8 cellular contexts compared by ENCODE assay signal in the genomic region with DNA sequence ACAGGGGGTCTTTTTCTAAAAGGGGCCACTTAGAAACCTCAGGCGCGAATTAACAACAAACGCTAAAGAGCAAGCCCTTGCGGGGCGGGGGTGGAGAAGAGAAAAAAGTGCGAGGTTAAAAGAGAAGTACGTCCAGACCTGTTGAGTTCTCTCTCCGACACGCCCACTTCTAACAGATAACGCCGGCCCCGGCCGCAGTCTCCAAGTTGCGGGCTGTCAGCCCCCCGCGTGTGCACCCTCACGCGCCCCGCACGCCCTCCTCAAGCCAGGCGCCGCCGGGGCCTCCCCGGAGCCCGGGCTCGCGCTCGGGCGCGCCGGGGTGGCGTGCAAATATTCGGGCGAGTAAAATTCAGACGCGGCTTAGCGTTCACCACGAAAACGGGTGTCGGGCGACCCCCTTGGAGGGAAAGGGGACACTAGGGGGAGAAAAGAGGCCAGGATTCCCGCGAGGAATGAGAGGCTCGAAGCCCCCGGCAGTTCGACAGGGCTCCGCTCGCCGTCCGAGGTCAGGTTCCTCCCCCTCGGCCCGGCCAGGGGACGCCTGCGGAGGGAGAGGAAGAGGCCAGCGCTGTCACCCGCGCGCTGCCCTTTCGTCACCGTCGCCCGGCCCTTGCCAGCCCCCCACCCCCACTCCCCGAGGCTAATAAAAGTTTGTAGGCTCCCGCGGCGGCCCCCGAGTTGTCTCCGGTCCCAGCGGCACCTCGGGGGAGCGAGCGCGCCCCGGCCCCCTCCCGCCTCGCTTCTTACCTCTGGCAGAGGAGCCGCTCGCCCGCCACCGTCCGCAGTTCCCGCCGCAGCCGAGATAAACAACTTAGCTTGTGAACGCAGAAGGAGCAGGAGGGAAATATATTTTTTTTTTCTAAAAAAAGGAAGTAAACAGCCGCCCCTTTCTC. TPM values are rescaled to one million over a fixed set of nuclear protein-coding genes. Genes with fewer than 3 reads are reported as not detected.
A peak's percentile ranks its signal among the peaks of the same experiment; 100 is the strongest.
DNase-seq lines count a peak whose midpoint lies in the region; ATAC-seq and TF ChIP-seq lines count a peak whose summit lies in the region.

No MANE protein-coding gene starts in this region.

- no peaks in the 10 kb centered on the region for H3K9me3 Mint-ChIP-seq in CD8-positive, alpha-beta memory T cell

- no peaks in the 10 kb centered on the region for H3K27me3 ChIP-seq in CD8-positive, alpha-beta memory T cell (ENCODE audit: insufficient read depth, low read length, poor library complexity, severe bottlenecking)
- no peaks in the 10 kb centered on the region for H3K27me3 ChIP-seq in HL-60 (ENCODE audit: insufficient read depth, poor library complexity, severe bottlenecking)
- H3K27me3 ChIP-seq in heart left ventricle, result no peaks in the 10 kb centered on the region
- H3K27me3 ChIP-seq in ovary, result no peaks in the 10 kb centered on the region

- 0 to 1% (median 0%) methylated on average over 70 to 86 of the region's 86 CpGs for WGBS in heart left ventricle, 4 donors
- 1% methylated on average over 69 to 86 of the region's 86 CpGs for WGBS in ovary, 3 donors
- WGBS in urinary bladder, result 2% methylated on average over 86 of the region's 86 CpGs

- peak overlapping the region; percentile 82 for H3K27ac ChIP-seq in CD8-positive, alpha-beta memory T cell (ENCODE audit: low read depth, low read length)
- H3K27ac ChIP-seq in HL-60 (replicated peaks) (peak overlapping the region; percentile 84), heart left ventricle (peak overlapping the region; percentile 95 to 100 (median 99)), ovary (peak overlapping the region; percentile 79 to 90), urinary bladder (ENCODE audit: low read depth) (peak overlapping the region; percentile 92)

- H3K4me1 Mint-ChIP-seq in CD8-positive, alpha-beta memory T cell, result peaks cover 49 to 57% (median 52%) of the 10 kb centered on the region in 3 donors

- no peak for TF ChIP-seq POLR2A in heart left ventricle (IDR thresholded peaks at IDR 0.05)
- no peak for TF ChIP-seq POLR2A in ovary (IDR thresholded peaks at IDR 0.05)

- H3K36me3 Mint-ChIP-seq in CD8-positive, alpha-beta memory T cell, result peaks cover 13 to 52% (median 14%) of the 10 kb centered on the region in 3 donors

- POLR2A ChIA-PET in CD8-positive, alpha-beta memory T cell (lab: Charles Lee), result interaction anchor here (0.6 to 3.0 kb wide), 17 partner anchors 11 to 787 kb away, joined by 3 to 123 read pairs (median 4); no protein-coding TSS in a partner anchor

- H3K36me3 ChIP-seq in CD8-positive, alpha-beta memory T cell (ENCODE audit: insufficient read depth, low read length), result no peaks in the 10 kb centered on the region
- H3K36me3 ChIP-seq in heart left ventricle, result peaks cover 0 to 15% (median 9%) of the 10 kb centered on the region in 9 donors
- H3K36me3 ChIP-seq in ovary, result no peaks in the 10 kb centered on the region
- no peaks in the 10 kb centered on the region for H3K36me3 ChIP-seq in urinary bladder (ENCODE audit: insufficient read depth)

- CTCF ChIA-PET in CD8-positive, alpha-beta memory T cell (lab: Charles Lee), result interaction anchor here (0.5 to 3.0 kb wide), 23 partner anchors 8 to 786 kb away, joined by 3 to 71 read pairs (median 4); no protein-coding TSS in a partner anchor

- H3K4me3 Mint-ChIP-seq in CD8-positive, alpha-beta memory T cell, result peak overlapping the region; percentile 88 to 98 (median 93)

- H3K27ac Mint-ChIP-seq in CD8-positive, alpha-beta memory T cell, result peak overlapping the region; percentile 74 to 99 (median 92)

- H3K27me3 Mint-ChIP-seq in CD8-positive, alpha-beta memory T cell, result no peaks in the 10 kb centered on the region

- intact Hi-C loops in heart left ventricle (cut with DNase I) (loop anchor here (1.0 to 10.0 kb wide), 30 partner anchors 90 to 742 kb away; no protein-coding TSS in a partner anchor), ovary (cut with DNase I) (loop anchor here in 2 of 4 donors (5.0 to 10.0 kb wide), 4 partner anchors 380 to 788 kb away; no protein-coding TSS in a partner anchor)

- TF ChIP-seq CTCF in HL-60 (IDR thresholded peaks at IDR 0.05; ENCODE audit: insufficient read depth, low read length) (no peak), heart left ventricle (IDR thresholded peaks at IDR 0.05) (no peak), ovary (IDR thresholded peaks at IDR 0.05) (no peak)

- peaks cover 40% of the 10 kb centered on the region for H3K4me1 ChIP-seq in CD8-positive, alpha-beta memory T cell (ENCODE audit: insufficient read depth, low read length)
- H3K4me1 ChIP-seq in heart left ventricle (peaks cover 0 to 49% (median 21%) of the 10 kb centered on the region in 12 donors), ovary (ENCODE audit: insufficient read depth) (peaks cover 16% of the 10 kb centered on the region), urinary bladder (ENCODE audit: insufficient read depth) (no peaks in the 10 kb centered on the region)

- ATAC-seq in heart left ventricle, result peak in 3 of 4 donors; percentile 44 to 52 (median 47)
- no peak for ATAC-seq in HG03045 (IDR thresholded peaks at IDR 0.05; ENCODE audit: unreplicated experiment)

- peak; percentile 35 to 77 (median 49) for DNase-seq in CD8-positive, alpha-beta memory T cell
- DNase-seq in HL-60 (ENCODE audit: low read depth in 1 of 2, low spot score in 1 of 2), result peak; percentile 30 to 72
- DNase-seq in SKM-1 treated with dmso at 0.1 percent for 144 hours (lab: John Stamatoyannopoulos, UW; ENCODE audit: unreplicated experiment), result peak; percentile 65
- peak; percentile 5 for DNase-seq in activated naive CD8-positive, alpha-beta T cell treated with anti-CD3 and anti-CD28 coated beads, Interleukin-2, amount 50 U/mL, for 16 hours (ENCODE audit: low read depth, low spot score)
- DNase-seq in heart left ventricle, result peak; percentile 71 to 86 (median 76)
- DNase-seq in ovary, result peak; percentile 39 to 76 (median 65)

- H3K9me3 ChIP-seq in CD8-positive, alpha-beta memory T cell (ENCODE audit: low read length), result no peaks in the 10 kb centered on the region
- H3K9me3 ChIP-seq in heart left ventricle, result no peaks in the 10 kb centered on the region
- H3K9me3 ChIP-seq in ovary, result no peaks in the 10 kb centered on the region

- no peak for TF ChIP-seq EP300 in ovary (IDR thresholded peaks at IDR 0.05)

- H3K4me3 ChIP-seq in CD8-positive, alpha-beta memory T cell (ENCODE audit: low read length), result peak overlapping the region; percentile 93
- H3K4me3 ChIP-seq in HL-60 (replicated peaks; ENCODE audit: insufficient read depth, low read length), result peak overlapping the region; percentile 95
- H3K4me3 ChIP-seq in heart left ventricle, result peak overlapping the region; percentile 64 to 95 (median 88)
- H3K4me3 ChIP-seq in ovary, result peak overlapping the region; percentile 86
- peak overlapping the region; percentile 83 for H3K4me3 ChIP-seq in urinary bladder (ENCODE audit: low read depth, low read length)

RNA-seq across cellular contexts. Expression of a gene that starts 0.8 kb away (rescaled TPM):
- total RNA-seq in CD8-positive, alpha-beta memory T cell, result 10 to 100 TPM; 65.3 to 66.5 TPM
- polyA plus RNA-seq in CD8-positive, alpha-beta memory T cell, result 85.5 TPM
- total RNA-seq in heart left ventricle (10 to 100 TPM; 29.6 to 73.7 (median 50.6) TPM), ovary (10 to 100 TPM; 26.2 to 54.3 (median 40.2) TPM), urinary bladder (80.2 TPM)
- polyA plus RNA-seq in heart left ventricle (10 to 100 TPM; 10.4 to 21.5 TPM), ovary (10 to 100 TPM; 15.5 to 30.0 TPM), urinary bladder (29.2 TPM)

Comparison
In these comparisons a context has a peak if more than half of its experiments do, and no peak if none do; other contexts are left out.
1. DNase-seq: peak in every context shown above with its lines; median percentile 76 in heart left ventricle; 65 in SKM-1 treated with dmso at 0.1 percent for 144 hours; 65 in ovary; 51 in HL-60; 49 in CD8-positive, alpha-beta memory T cell; 5 in activated naive CD8-positive, alpha-beta T cell treated with anti-CD3 and anti-CD28 coated beads, Interleukin-2, amount 50 U/mL, for 16 hours.